In genomic region chr15:98896802-98897732, GRCh38 we compare ENCODE assay signal across 1 cellular context.
A peak's percentile ranks its signal among the peaks of the same experiment; 100 is the strongest.
TF ChIP-seq lines count a peak whose summit lies in the region.

No MANE protein-coding gene starts in this region.

TF ChIP-seq in K562, 482 proteins besides CTCF, POLR2A, EP300 and RAD21 (continued from another document and continues in another):
- TF ChIP-seq FOXP4 (CRISPR knock-in tag; IDR thresholded peaks at IDR 0.05; ENCODE audit: borderline replicate concordance) (no peak), ZNF431 (CRISPR knock-in tag; IDR thresholded peaks at IDR 0.05) (no peak), LEF1 (IDR thresholded peaks at IDR 0.05) (no peak), SMARCE1 (IDR thresholded peaks at IDR 0.05) (peak; percentile 63), ZNF445 (CRISPR knock-in tag; IDR thresholded peaks at IDR 0.05; ENCODE audit: low read depth) (no peak), NR2C2 (CRISPR knock-in tag; IDR thresholded peaks at IDR 0.05) (no peak), NR2C2 (tag; IDR thresholded peaks at IDR 0.05) (no peak), HINFP (tag; conservative IDR thresholded peaks at IDR 0.05; ENCODE audit: low read depth) (no peak), HOMEZ (CRISPR knock-in tag; IDR thresholded peaks at IDR 0.05) (no peak), KDM1A (IDR thresholded peaks at IDR 0.05) (peak; percentile 75 to 87; a peak in 3 of 4 replicates), NCOR1 (IDR thresholded peaks at IDR 0.05) (peak; percentile 12; the same call in 1 of the 2 replicates), MNT (conservative IDR thresholded peaks at IDR 0.05) (peak in 1 of 2 experiments; percentile 32; a peak in 1 of 4 replicates), ZKSCAN8 (CRISPR knock-in tag; IDR thresholded peaks at IDR 0.05) (peak; percentile 32; the same call in 1 of the 2 replicates), NR2F6 (CRISPR knock-in tag; IDR thresholded peaks at IDR 0.05) (no peak), BHLHE40 (IDR thresholded peaks at IDR 0.05; ENCODE audit: low read length) (no peak), ZNF76 (CRISPR knock-in tag; IDR thresholded peaks at IDR 0.05; ENCODE audit: borderline replicate concordance) (no peak), HDAC2 (IDR thresholded peaks at IDR 0.05) (no peak), ZNF644 (tag; IDR thresholded peaks at IDR 0.05; ENCODE audit: low read depth) (peak; percentile 71; the same call in 1 of the 2 replicates), PKNOX1 (IDR thresholded peaks at IDR 0.05) (peak; percentile 48; the same call in 1 of the 2 replicates), MAFG (tag; conservative IDR thresholded peaks at IDR 0.05) (peak; percentile 63; the same call in 1 of the 2 replicates), TAF9B (IDR thresholded peaks at IDR 0.05; ENCODE audit: partially characterized antibody) (peak; percentile 43), ZZZ3 (IDR thresholded peaks at IDR 0.05) (no peak), CUX1 (CRISPR knock-in tag; IDR thresholded peaks at IDR 0.05) (peak; percentile 66; the same call in 1 of the 2 replicates), CREB3L1 (IDR thresholded peaks at IDR 0.05; ENCODE audit: borderline replicate concordance, low read depth) (no peak), BACH1 (tag; IDR thresholded peaks at IDR 0.05) (peak; percentile 75; the same call in 1 of the 2 replicates), FOSL1 (tag; conservative IDR thresholded peaks at IDR 0.05) (peak; percentile 97), CREM (IDR thresholded peaks at IDR 0.05; ENCODE audit: low read depth) (peak; percentile 89), ZNF395 (CRISPR knock-in tag; IDR thresholded peaks at IDR 0.05) (no peak), E4F1 (CRISPR knock-in tag; IDR thresholded peaks at IDR 0.05; ENCODE audit: borderline replicate concordance) (no peak), ELK3 (CRISPR knock-in tag; IDR thresholded peaks at IDR 0.05) (no peak), E2F4 (CRISPR knock-in tag; IDR thresholded peaks at IDR 0.05; ENCODE audit: low read depth) (no peak), ZNF589 (CRISPR knock-in tag; IDR thresholded peaks at IDR 0.05; ENCODE audit: low read depth) (no peak), HES1 (IDR thresholded peaks at IDR 0.05; ENCODE audit: low read depth) (no peak), CC2D1A (IDR thresholded peaks at IDR 0.05) (no peak), BRD9 (IDR thresholded peaks at IDR 0.05; ENCODE audit: low read depth, partially characterized antibody) (no peak), SIN3B (IDR thresholded peaks at IDR 0.05; ENCODE audit: low read depth) (no peak), FOXA3 (CRISPR knock-in tag; conservative IDR thresholded peaks at IDR 0.05 in 1 of 2, IDR thresholded peaks at IDR 0.05 in 1 of 2) (peak; percentile 47 to 76; a peak in 3 of 4 replicates)
